ENCODE assay signal across 35 cellular contexts in genomic region chr19:28076628-28077027, GRCh38.
"Had no signal": no experiment of that assay in that cellular context is flagged by ENCODE, and none has a peak within 500 bp of the region (broad histone marks: within the 10 kb centered on the region; RNA-seq: fewer than 3 reads in every experiment).

No MANE protein-coding gene starts in this region.

- H3K36me3 ChIP-seq: MG63 had no signal

- H3K9me3 ChIP-seq: MG63 had no signal

- DNase-seq: Karpas-422, Kasumi-1, KG1, MG63, MM.1S, MV-4-11, NCI-H1048, NCI-H1092, NCI-H1092 treated with DMSO at 0.1 percent for 48 hours, NCI-H1105, NCI-H1105 treated with DMSO at 0.1 percent for 48 hours, NCI-H1417, NCI-H1417 treated with DMSO at 0.1 percent for 48 hours, NCI-H1436, NCI-H1436 treated with DMSO at 0.1 percent for 48 hours, NCI-H146, NCI-H1694, NCI-H1694 treated with DMSO at 0.1 percent for 48 hours, NCI-H187, NCI-H187 treated with DMSO at 0.1 percent for 48 hours, NCI-H1930, NCI-H2029, NCI-H2029 treated with DMSO at 0.1 percent for 48 hours, NCI-H2081, NCI-H2081 treated with DMSO at 0.1 percent for 48 hours, NCI-H2107, NCI-H2171, NCI-H2171 treated with DMSO at 0.1 percent for 48 hours, NCI-H2227 treated with DMSO at 0.1 percent for 48 hours, NCI-H226, NCI-H345, NCI-H446, NCI-H446 treated with DMSO at 0.1 percent for 48 hours, NCI-H510A had no signal

- H3K27ac ChIP-seq: KMS-11 had no signal

- H3K4me2 ChIP-seq: KMS-11 had no signal

- H3K9ac ChIP-seq: KMS-11 had no signal

- H3K4me3 ChIP-seq: MG63 had no signal
